21 cellular contexts compared by ENCODE assay signal in the genomic region with DNA sequence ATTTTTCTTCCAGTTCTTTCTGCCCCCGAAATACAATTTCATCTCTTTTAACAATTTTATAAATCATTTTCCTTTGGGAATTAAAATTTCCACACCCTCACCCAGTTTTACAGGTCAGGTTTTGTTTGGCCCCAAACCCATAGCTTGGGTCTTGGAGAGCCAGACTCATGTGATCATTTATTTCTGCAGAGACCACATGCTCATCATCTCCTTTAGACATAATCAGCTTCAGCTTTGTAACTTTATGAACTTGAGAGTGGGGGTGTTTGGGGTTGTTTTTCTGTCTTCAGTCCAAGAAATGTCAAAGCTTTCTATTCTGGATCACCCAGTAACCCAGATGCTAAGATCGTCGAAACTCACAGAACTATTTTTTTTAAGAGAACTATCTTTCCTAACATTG.
DNase-seq lines count a peak whose midpoint lies in the region; ATAC-seq, FAIRE-seq and TF ChIP-seq lines count a peak whose summit lies in the region.
"Had no signal": no experiment of that assay in that cellular context is flagged by ENCODE, and none has a peak within 500 bp of the region (broad histone marks: within the 10 kb centered on the region; RNA-seq: fewer than 3 reads in every experiment).

No MANE protein-coding gene starts in this region.

- H3K9ac ChIP-seq in astrocyte (ENCODE audit: low read length) = no peak overlapping the region

- DNase-seq in cardiac muscle cell (ENCODE audit: low read depth in 1 of 2, low spot score in 1 of 2) (no peak), Right ventricle myocardium superior (no peak), astrocyte (ENCODE audit: low read depth) (peak; percentile 25), immature natural killer cell (no peak), tibial artery (no peak), DMS79 (lab: John Stamatoyannopoulos, UW) (no peak)
- DNase-seq in stimulated activated CD4-positive, alpha-beta T cell treated with anti-CD3 and anti-CD28 coated beads, Interleukin-4, amount 100 ng/mL, for 24 hours = no peak
- DNase-seq: activated CD4-positive, alpha-beta T cell treated with anti-CD3 and anti-CD28 coated beads for 48 hours; C1 segment of cervical spinal cord; foreskin melanocyte; mesendoderm; NCI-H2171 treated with DMSO at 0.1 percent for 48 hours; small intestine; stimulated activated CD4-positive, alpha-beta T cell treated with anti-CD3 and anti-CD28 coated beads, Interleukin-2, amount 100 ng/mL, for 48 hours had no signal

- peaks cover 2% of the 10 kb centered on the region for H3K9me3 Mint-ChIP-seq in astrocyte (ENCODE audit: unreplicated experiment)
- H3K9me3 Mint-ChIP-seq in immature natural killer cell = no peaks in the 10 kb centered on the region
- H3K9me3 Mint-ChIP-seq: dendritic cell treated with granulocyte-macrophage colony-stimulating factor and Interleukin-4, amounts not matched to agents 40 ng/mL and 50 ng/mL, for 4 days had no signal

- TF ChIP-seq CTCF in cardiac muscle cell (IDR thresholded peaks at IDR 0.05; ENCODE audit: low read depth, low read length) = no peak
- no peak for TF ChIP-seq CTCF in astrocyte (IDR thresholded peaks at IDR 0.05; ENCODE audit: insufficient read depth, low read depth, low read length)
- no peak for TF ChIP-seq CTCF in tibial artery (IDR thresholded peaks at IDR 0.05)

- H3K27ac Mint-ChIP-seq in astrocyte (ENCODE audit: unreplicated experiment) (peak overlapping the region; percentile 91), immature natural killer cell (peak overlapping the region in 1 of 6 donors; percentile 18)
- H3K27ac Mint-ChIP-seq: dendritic cell treated with granulocyte-macrophage colony-stimulating factor and Interleukin-4, amounts not matched to agents 40 ng/mL and 50 ng/mL, for 4 days had no signal

- H3K27me3 ChIP-seq in cardiac muscle cell (no peaks in the 10 kb centered on the region), astrocyte (ENCODE audit: insufficient read depth, low read length) (no peaks in the 10 kb centered on the region), tibial artery (no peaks in the 10 kb centered on the region)

- H3K36me3 ChIP-seq in cardiac muscle cell = peaks cover 94% of the 10 kb centered on the region
- no peaks in the 10 kb centered on the region for H3K36me3 ChIP-seq in astrocyte (ENCODE audit: insufficient read depth, low read length)
- peaks cover 49 to 82% (median 70%) of the 10 kb centered on the region in 3 donors for H3K36me3 ChIP-seq in tibial artery

- ATAC-seq in Right ventricle myocardium superior (ENCODE audit: poor library complexity) = no peak
- no peak for ATAC-seq in activated CD4-positive, CD25-positive, alpha-beta regulatory T cell treated with anti-CD3 and anti-CD28 coated beads, Interleukin-2, amount 50 U/mL, for 24 hours

- H3K36me3 Mint-ChIP-seq in astrocyte (ENCODE audit: low read depth, unreplicated experiment) (peaks cover 30% of the 10 kb centered on the region), immature natural killer cell (peaks cover 0 to 4% (median 0%) of the 10 kb centered on the region in 3 donors)

- H3K4me3 ChIP-seq in cardiac muscle cell = no peak overlapping the region
- H3K4me3 ChIP-seq in astrocyte (ENCODE audit: insufficient read depth, low read depth, low read length) = no peak overlapping the region
- no peak overlapping the region for H3K4me3 ChIP-seq in tibial artery

- H3K4me1 Mint-ChIP-seq in astrocyte (ENCODE audit: low read depth, unreplicated experiment) = peaks cover 59% of the 10 kb centered on the region
- peaks cover 29 to 39% of the 10 kb centered on the region in 2 donors for H3K4me1 Mint-ChIP-seq in immature natural killer cell

- no peak overlapping the region for H2AFZ ChIP-seq in astrocyte (ENCODE audit: low read depth, low read length)

- H3K4me3 Mint-ChIP-seq in astrocyte (ENCODE audit: unreplicated experiment) (no peak overlapping the region), immature natural killer cell (peak overlapping the region; percentile 53 to 73 (median 60))
- H3K4me3 Mint-ChIP-seq: dendritic cell treated with granulocyte-macrophage colony-stimulating factor and Interleukin-4, amounts not matched to agents 40 ng/mL and 50 ng/mL, for 4 days had no signal

- H3K9me3 ChIP-seq in cardiac muscle cell (ENCODE audit: low read depth) (no peaks in the 10 kb centered on the region), astrocyte (ENCODE audit: insufficient read depth, low read depth, low read length) (no peaks in the 10 kb centered on the region), tibial artery (no peaks in the 10 kb centered on the region)

- H3K4me2 ChIP-seq in astrocyte (ENCODE audit: low read length) = no peak overlapping the region

- no peaks in the 10 kb centered on the region for H3K27me3 Mint-ChIP-seq in astrocyte (ENCODE audit: low read depth, unreplicated experiment)
- H3K27me3 Mint-ChIP-seq in immature natural killer cell (ENCODE audit: low read depth in 3 of 3) = peaks cover 13 to 22% (median 15%) of the 10 kb centered on the region in 3 donors
- H3K27me3 Mint-ChIP-seq: dendritic cell treated with granulocyte-macrophage colony-stimulating factor and Interleukin-4, amounts not matched to agents 40 ng/mL and 50 ng/mL, for 4 days had no signal

- FAIRE-seq in astrocyte (lab: Jason Lieb, UNC) = no peak
- FAIRE-seq: D721Med, endothelial cell of umbilical vein, small intestine, TTC549 had no signal

- intact Hi-C loops in Right ventricle myocardium superior (cut with DNase I) (no loop called here), tibial artery (cut with DNase I; ENCODE audit: low total_unique reads) (no loop called here)

- H3K79me2 ChIP-seq in astrocyte (ENCODE audit: insufficient read depth, low read length) = no peaks in the 10 kb centered on the region

- H4K20me1 ChIP-seq in astrocyte (ENCODE audit: insufficient read depth, low read length) = no peaks in the 10 kb centered on the region

- H3K27ac ChIP-seq in cardiac muscle cell (peak overlapping the region; percentile 90), astrocyte (ENCODE audit: low read depth, low read length) (no peak overlapping the region), tibial artery (peak overlapping the region; percentile 51 to 67)
- H3K27ac ChIP-seq: HL-60, RWPE1 had no signal

- H3K4me1 ChIP-seq in cardiac muscle cell (ENCODE audit: low read depth) (peaks cover 26% of the 10 kb centered on the region), astrocyte (ENCODE audit: insufficient read depth, low read length) (peaks cover 14% of the 10 kb centered on the region), tibial artery (peaks cover 0 to 72% (median 24%) of the 10 kb centered on the region in 4 donors)
